ENCODE assay signal across 8 cellular contexts in the genomic region with DNA sequence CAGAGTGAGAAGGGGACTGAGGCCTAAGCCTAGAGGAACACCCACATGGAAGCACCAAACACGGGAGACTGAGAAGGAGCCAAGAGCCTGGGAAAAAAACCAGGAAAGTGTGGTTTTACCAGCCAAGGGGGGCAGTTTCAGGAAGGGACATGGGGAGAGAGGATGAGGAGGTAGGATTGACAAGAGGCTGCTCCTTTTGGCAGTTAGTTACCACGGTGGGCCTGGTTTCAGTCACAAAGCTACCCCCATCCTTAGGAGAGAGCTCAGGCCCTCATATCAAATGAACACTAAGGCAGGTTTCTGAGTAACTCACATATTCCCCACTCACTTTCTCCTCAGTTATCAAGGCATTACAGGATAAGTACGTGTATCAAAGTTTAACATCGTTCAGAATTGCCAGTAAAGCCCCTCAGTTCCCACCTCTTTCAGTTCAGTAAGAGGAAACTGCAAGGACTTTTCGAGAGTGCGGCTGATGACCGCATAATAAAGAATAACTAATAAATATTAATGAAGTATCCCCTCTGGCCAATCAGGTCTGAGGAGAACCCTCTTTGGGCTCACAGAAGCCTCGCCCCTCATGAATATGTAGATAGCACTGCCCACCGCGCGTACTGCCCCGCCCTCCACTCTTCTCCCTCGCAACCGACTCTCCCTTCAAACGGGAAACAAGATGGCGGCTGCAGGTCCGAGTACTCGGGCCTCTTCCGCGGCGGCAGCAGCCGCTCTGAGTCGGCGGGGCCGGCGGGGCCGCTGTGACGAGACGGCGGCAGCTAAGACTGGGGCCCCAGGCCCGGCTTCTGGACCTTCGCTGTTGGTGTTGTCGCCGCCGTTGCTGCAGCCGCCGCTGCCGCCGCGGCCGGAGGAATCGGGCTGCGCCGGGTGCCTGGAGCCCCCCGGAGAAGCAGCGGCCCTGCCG. TPM values are rescaled to one million over a fixed set of nuclear protein-coding genes. Genes with fewer than 3 reads are reported as not detected.
DNase-seq lines count a peak whose midpoint lies in the region; ATAC-seq and TF ChIP-seq lines count a peak whose summit lies in the region.

A gene with protein sequence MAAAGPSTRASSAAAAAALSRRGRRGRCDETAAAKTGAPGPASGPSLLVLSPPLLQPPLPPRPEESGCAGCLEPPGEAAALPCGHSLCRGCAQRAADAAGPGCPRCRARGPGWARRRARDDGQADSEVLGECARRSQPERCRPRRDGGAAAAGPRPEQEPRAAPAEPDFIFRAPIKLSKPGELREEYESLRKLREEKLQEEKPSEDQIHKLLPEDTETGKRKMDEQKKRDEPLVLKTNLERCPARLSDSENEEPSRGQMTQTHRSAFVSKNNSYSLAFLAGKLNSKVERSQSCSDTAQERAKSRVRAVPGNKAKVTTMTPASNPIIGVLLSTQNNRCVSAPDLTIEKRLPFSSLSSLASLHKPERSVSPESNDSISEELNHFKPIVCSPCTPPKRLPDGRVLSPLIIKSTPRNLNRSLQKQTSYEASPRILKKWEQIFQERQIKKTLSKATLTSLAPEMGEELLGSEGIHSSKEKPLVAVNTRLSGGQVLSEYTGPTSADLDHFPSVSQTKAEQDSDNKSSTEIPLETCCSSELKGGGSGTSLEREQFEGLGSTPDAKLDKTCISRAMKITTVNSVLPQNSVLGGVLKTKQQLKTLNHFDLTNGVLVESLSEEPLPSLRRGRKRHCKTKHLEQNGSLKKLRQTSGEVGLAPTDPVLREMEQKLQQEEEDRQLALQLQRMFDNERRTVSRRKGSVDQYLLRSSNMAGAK (plus strand): TSS at position 639 of the 916 bp plus-strand sequence. CDS start 32 bp downstream, at position 671.

- no peaks in the 10 kb centered on the region for H3K9me3 ChIP-seq in testis

- H3K4me3 ChIP-seq in GM06990 (replicated peaks; ENCODE audit: low read depth, low read length) (peak within 1 kb of the TSS; percentile 73), testis (peak within 1 kb of the TSS; percentile 74 to 93)

- no peaks in the 10 kb centered on the region for H3K36me3 Mint-ChIP-seq in activated naive CD4-positive, alpha-beta T cell treated with anti-CD3 and anti-CD28 coated beads, Interleukin-2, amount 50 U/mL, for 24 hours

- peak within 1 kb of the TSS; percentile 94 to 99 for H3K27ac ChIP-seq in testis

- peak within 1 kb of the TSS; percentile 91 for H3K27ac Mint-ChIP-seq in activated naive CD4-positive, alpha-beta T cell treated with anti-CD3 and anti-CD28 coated beads, Interleukin-2, amount 50 U/mL, for 24 hours

- TF ChIP-seq CTCF in GM06990 (IDR thresholded peaks at IDR 0.05; ENCODE audit: insufficient read depth, low read length, poor library complexity, severe bottlenecking) (no peak), omental fat pad (IDR thresholded peaks at IDR 0.05) (no peak), testis (IDR thresholded peaks at IDR 0.05) (no peak)

- H3K27me3 ChIP-seq in GM06990 (replicated peaks; ENCODE audit: control insufficient read depth, insufficient read depth, low read length) (no peaks in the 10 kb centered on the region), testis (no peaks in the 10 kb centered on the region)

- H3K36me3 ChIP-seq in GM06990 (ENCODE audit: control insufficient read depth, insufficient read depth, low read length) (no peaks in the 10 kb centered on the region), testis (ENCODE audit: low read depth, missing control alignments) (no peaks in the 10 kb centered on the region)

- no peaks in the 10 kb centered on the region for H3K27me3 Mint-ChIP-seq in activated naive CD4-positive, alpha-beta T cell treated with anti-CD3 and anti-CD28 coated beads, Interleukin-2, amount 50 U/mL, for 24 hours

- intact Hi-C loops in testis (cut with DNase I; ENCODE audit: low total_unique reads) = no loop called here

- H3K4me1 ChIP-seq in testis = peaks cover 6% of the 10 kb centered on the region

- H3K9me3 Mint-ChIP-seq in activated naive CD4-positive, alpha-beta T cell treated with anti-CD3 and anti-CD28 coated beads, Interleukin-2, amount 50 U/mL, for 24 hours = no peaks in the 10 kb centered on the region

- TF ChIP-seq POLR2A in testis (IDR thresholded peaks at IDR 0.05) = no peak

- H3K4me1 Mint-ChIP-seq in activated naive CD4-positive, alpha-beta T cell treated with anti-CD3 and anti-CD28 coated beads, Interleukin-2, amount 50 U/mL, for 24 hours = peaks cover 47% of the 10 kb centered on the region

- WGBS in testis, 2 donors = 1% methylated on average over 17 to 41 of the region's 47 CpGs

- DNase-seq in GM06990 (ENCODE audit: extremely low read depth, insufficient read length) (peak; percentile 90), NCI-H1092 (lab: John Stamatoyannopoulos, UW) (peak; percentile 99), glomerular endothelial cell (ENCODE audit: extremely low read depth, low read depth, low spot score) (peak; percentile 82), omental fat pad (ENCODE audit: low spot score) (peak; percentile 79), testis (peak; percentile 99)

- peak within 1 kb of the TSS; percentile 93 for H3K4me3 Mint-ChIP-seq in activated naive CD4-positive, alpha-beta T cell treated with anti-CD3 and anti-CD28 coated beads, Interleukin-2, amount 50 U/mL, for 24 hours

- ATAC-seq in HG02588 (IDR thresholded peaks at IDR 0.05; ENCODE audit: unreplicated experiment) (peak; percentile 96), SK-N-SH treated with all-trans-retinoic acid at 6 μM for 48 hours (peak; percentile 100), omental fat pad (ENCODE audit: low FRiP score) (peak; percentile 99)

TF ChIP-seq in SK-N-SH treated with all-trans-retinoic acid at 6 μM for 48 hours, 23 proteins besides CTCF, POLR2A, EP300 and RAD21:
- TF ChIP-seq CREB5 (CRISPR knock-in tag; IDR thresholded peaks at IDR 0.05; ENCODE audit: low read depth) (no peak), RARB (CRISPR knock-in tag; IDR thresholded peaks at IDR 0.05) (no peak)

RNA-seq across cellular contexts. Expression of the gene that starts here (rescaled TPM):
- total RNA-seq in glomerular endothelial cell (23.7 and 29.5 TPM in 2 replicates), omental fat pad (10 to 100 TPM; 15.2 to 27.3 (median 20.4) TPM), testis (10 to 100 TPM; 19.3 to 19.4 TPM)
- polyA plus RNA-seq in testis (ENCODE audit: insufficient read depth, low read depth, low replicate concordance) = 7.2 TPM

Comparison
In these comparisons a context has a peak if more than half of its experiments do, and no peak if none do; other contexts are left out.
1. Peak in every context shown above with its lines: DNase-seq, ATAC-seq, H3K4me3 ChIP-seq and H3K27ac ChIP-seq.